In the genomic region with DNA sequence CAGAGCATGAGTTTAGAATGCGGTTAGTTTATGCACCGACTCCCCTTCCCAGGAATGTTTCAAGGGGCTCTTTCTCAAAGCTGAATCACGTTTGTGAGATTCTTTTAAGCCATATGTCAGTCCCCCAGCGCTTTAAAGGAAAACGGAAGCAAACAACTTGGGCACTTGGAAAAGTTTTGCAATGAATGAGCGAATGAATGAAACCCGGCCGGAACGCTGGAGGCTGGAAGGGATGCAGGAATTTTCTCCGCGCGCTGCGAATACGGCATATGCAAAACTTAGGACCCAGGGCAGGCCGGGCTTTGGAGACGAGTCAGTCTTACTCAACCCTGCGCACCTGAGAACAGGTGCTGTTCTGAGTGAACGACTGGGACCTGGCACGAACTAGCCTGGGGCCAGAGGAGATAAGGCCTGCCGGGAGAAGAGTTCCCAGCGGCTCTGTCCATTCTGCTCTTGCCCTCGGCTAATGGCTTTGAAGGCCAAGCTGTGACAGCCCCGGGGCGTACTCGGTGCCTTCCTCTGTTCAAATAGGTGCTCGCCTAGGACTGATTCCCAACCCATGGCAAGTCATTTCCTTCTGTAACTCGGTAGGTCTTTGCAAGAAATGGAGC, we compare ENCODE assay signal across 12 cellular contexts. TPM values are rescaled to one million over a fixed set of nuclear protein-coding genes. Genes with fewer than 3 reads are reported as not detected.
A peak's percentile ranks its signal among the peaks of the same experiment; 100 is the strongest.
DNase-seq lines count a peak whose midpoint lies in the region; ATAC-seq and TF ChIP-seq lines count a peak whose summit lies in the region.
"Had no signal": no experiment of that assay in that cellular context is flagged by ENCODE, and none has a peak within 500 bp of the region (broad histone marks: within the 10 kb centered on the region; RNA-seq: fewer than 3 reads in every experiment).

No MANE protein-coding gene starts in this region.

- peaks cover 24% of the 10 kb centered on the region for H3K27me3 ChIP-seq in GM23338 (ENCODE audit: insufficient read depth)
- H3K27me3 ChIP-seq in brain microvascular endothelial cell (replicated peaks): no peaks in the 10 kb centered on the region
- H3K27me3 ChIP-seq in psoas muscle (ENCODE audit: insufficient read depth in 3 of 3, low read length in 2 of 3): peaks cover 0 to 63% (median 2%) of the 10 kb centered on the region in 3 donors

- H3K36me3 ChIP-seq in GM23338 (ENCODE audit: insufficient read depth): no peaks in the 10 kb centered on the region
- no peaks in the 10 kb centered on the region for H3K36me3 ChIP-seq in brain microvascular endothelial cell (replicated peaks)
- no peaks in the 10 kb centered on the region for H3K36me3 ChIP-seq in psoas muscle (ENCODE audit: insufficient read depth in 1 of 2, low read depth in 1 of 2)

- peak overlapping the region; percentile 73; the same call in 2 of the 3 replicates for H3K4me3 Mint-ChIP-seq in GM23338
- H3K4me3 Mint-ChIP-seq: activated T-cell treated with anti-CD3 and anti-CD28 coated beads, Interleukin-2, amount 50 U/mL, for 72 hours; CD8-positive, alpha-beta T cell had no signal

- H3K4me3 ChIP-seq in GM23338 (peak overlapping the region; percentile 65), brain microvascular endothelial cell (ENCODE audit: low read depth, low read length) (peak overlapping the region; percentile 62), iPS-18c (ENCODE audit: insufficient read depth, low read depth, low read length) (peak overlapping the region; percentile 60), psoas muscle (peak overlapping the region; percentile 58)

- 0 out of 2 replicates have a peak, but pooled peaks cover 3% of the 10 kb centered on the region for H3K9me2 ChIP-seq in GM23338 (ENCODE audit: insufficient read depth)

- ATAC-seq in GM23338 (peak; percentile 81), psoas muscle (peak in 2 of 4 donors; percentile 23 to 33), HG03175 (IDR thresholded peaks at IDR 0.05; ENCODE audit: unreplicated experiment) (no peak), HG03439 (IDR thresholded peaks at IDR 0.05; ENCODE audit: unreplicated experiment) (no peak)
- ATAC-seq: activated T-cell treated with anti-CD3 and anti-CD28 coated beads, Interleukin-2, amount 50 U/mL, for 72 hours; CD8-positive, alpha-beta T cell had no signal

- H3K4me1 ChIP-seq in GM23338 (ENCODE audit: insufficient read depth): peaks cover 10% of the 10 kb centered on the region
- no peaks in the 10 kb centered on the region for H3K4me1 ChIP-seq in psoas muscle

- peaks cover 12% of the 10 kb centered on the region for H3K27me3 Mint-ChIP-seq in GM23338 (ENCODE audit: insufficient read depth, low read depth, poor library complexity)

- H3K36me3 Mint-ChIP-seq in GM23338 (ENCODE audit: low read depth): no peaks in the 10 kb centered on the region
- H3K36me3 Mint-ChIP-seq: CD8-positive, alpha-beta T cell had no signal

- H3K9me3 Mint-ChIP-seq in GM23338: no peaks in the 10 kb centered on the region; the same call in 2 of the 3 replicates
- H3K9me3 Mint-ChIP-seq: CD8-positive, alpha-beta T cell had no signal

- no peak overlapping the region for H3K27ac Mint-ChIP-seq in GM23338
- H3K27ac Mint-ChIP-seq: activated T-cell treated with anti-CD3 and anti-CD28 coated beads, Interleukin-2, amount 50 U/mL, for 72 hours; CD8-positive, alpha-beta T cell had no signal

- in situ Hi-C loops in brain microvascular endothelial cell (cut with HindIII; ENCODE audit: low pct_ligation_motif_present, low sequenced_read_pairs): no loop called here

- intact Hi-C loops in psoas muscle (cut with DNase I): no loop called here

- 6 to 32% (median 6%) methylated on average over 26 to 27 of the region's 27 CpGs for WGBS in psoas muscle, 3 donors

- peaks cover 4% of the 10 kb centered on the region for H3K9me3 ChIP-seq in iPS-18c (ENCODE audit: control insufficient read depth, insufficient read depth, low read length)
- H3K9me3 ChIP-seq in psoas muscle: no peaks in the 10 kb centered on the region

- H3K4me2 ChIP-seq in GM23338: peak overlapping the region; percentile 72

- peak; percentile 84 for DNase-seq in GM23338 (ENCODE audit: low spot score)
- DNase-seq in brain microvascular endothelial cell: peak; percentile 17
- no peak for DNase-seq in psoas muscle
- DNase-seq in DMS 273 (lab: John Stamatoyannopoulos, UW; ENCODE audit: unreplicated experiment): no peak
- no peak for DNase-seq in GM03348 (ENCODE audit: low spot score)
- DNase-seq: activated T-cell treated with anti-CD3 and anti-CD28 coated beads, Interleukin-2, amount 50 U/mL, for 72 hours; CD8-positive, alpha-beta T cell; NCI-H2029 had no signal

- H3K79me2 ChIP-seq in GM23338 (replicated peaks; ENCODE audit: insufficient read depth): no peaks in the 10 kb centered on the region

- TF ChIP-seq CTCF in GM23338 (conservative IDR thresholded peaks at IDR 0.05; ENCODE audit: low read depth in 2 of 2): no peak
- no peak for TF ChIP-seq CTCF in brain microvascular endothelial cell (IDR thresholded peaks at IDR 0.05; ENCODE audit: low read depth, low read length, missing control alignments)
- no peak for TF ChIP-seq CTCF in psoas muscle (IDR thresholded peaks at IDR 0.05)

- H3K4me1 Mint-ChIP-seq in GM23338: peaks cover 6% of the 10 kb centered on the region; the same call in 2 of the 3 replicates

- H3K27ac ChIP-seq in GM23338 (ENCODE audit: low read depth) (peak overlapping the region; percentile 76; the same call in 1 of the 2 replicates), brain microvascular endothelial cell (no peak overlapping the region), psoas muscle (no peak overlapping the region)

- no peaks in the 10 kb centered on the region for H4K20me1 ChIP-seq in GM23338 (replicated peaks; ENCODE audit: insufficient read depth)

- H2AFZ ChIP-seq in GM23338: peak overlapping the region; percentile 69; the same call in 1 of the 2 replicates

- H3F3A ChIP-seq in GM23338 (replicated peaks; ENCODE audit: low read depth): no peaks in the 10 kb centered on the region

TF ChIP-seq in GM23338, 12 proteins besides CTCF, POLR2A, EP300 and RAD21 (continues in another document):
- TF ChIP-seq ZNF114 (CRISPR knock-in tag; IDR thresholded peaks at IDR 0.05) (no peak), NANOG (IDR thresholded peaks at IDR 0.05; ENCODE audit: borderline replicate concordance) (no peak), CREB1 (CRISPR knock-in tag; IDR thresholded peaks at IDR 0.05; ENCODE audit: low read depth) (no peak)
- TF ChIP-seq, protein P1, sequence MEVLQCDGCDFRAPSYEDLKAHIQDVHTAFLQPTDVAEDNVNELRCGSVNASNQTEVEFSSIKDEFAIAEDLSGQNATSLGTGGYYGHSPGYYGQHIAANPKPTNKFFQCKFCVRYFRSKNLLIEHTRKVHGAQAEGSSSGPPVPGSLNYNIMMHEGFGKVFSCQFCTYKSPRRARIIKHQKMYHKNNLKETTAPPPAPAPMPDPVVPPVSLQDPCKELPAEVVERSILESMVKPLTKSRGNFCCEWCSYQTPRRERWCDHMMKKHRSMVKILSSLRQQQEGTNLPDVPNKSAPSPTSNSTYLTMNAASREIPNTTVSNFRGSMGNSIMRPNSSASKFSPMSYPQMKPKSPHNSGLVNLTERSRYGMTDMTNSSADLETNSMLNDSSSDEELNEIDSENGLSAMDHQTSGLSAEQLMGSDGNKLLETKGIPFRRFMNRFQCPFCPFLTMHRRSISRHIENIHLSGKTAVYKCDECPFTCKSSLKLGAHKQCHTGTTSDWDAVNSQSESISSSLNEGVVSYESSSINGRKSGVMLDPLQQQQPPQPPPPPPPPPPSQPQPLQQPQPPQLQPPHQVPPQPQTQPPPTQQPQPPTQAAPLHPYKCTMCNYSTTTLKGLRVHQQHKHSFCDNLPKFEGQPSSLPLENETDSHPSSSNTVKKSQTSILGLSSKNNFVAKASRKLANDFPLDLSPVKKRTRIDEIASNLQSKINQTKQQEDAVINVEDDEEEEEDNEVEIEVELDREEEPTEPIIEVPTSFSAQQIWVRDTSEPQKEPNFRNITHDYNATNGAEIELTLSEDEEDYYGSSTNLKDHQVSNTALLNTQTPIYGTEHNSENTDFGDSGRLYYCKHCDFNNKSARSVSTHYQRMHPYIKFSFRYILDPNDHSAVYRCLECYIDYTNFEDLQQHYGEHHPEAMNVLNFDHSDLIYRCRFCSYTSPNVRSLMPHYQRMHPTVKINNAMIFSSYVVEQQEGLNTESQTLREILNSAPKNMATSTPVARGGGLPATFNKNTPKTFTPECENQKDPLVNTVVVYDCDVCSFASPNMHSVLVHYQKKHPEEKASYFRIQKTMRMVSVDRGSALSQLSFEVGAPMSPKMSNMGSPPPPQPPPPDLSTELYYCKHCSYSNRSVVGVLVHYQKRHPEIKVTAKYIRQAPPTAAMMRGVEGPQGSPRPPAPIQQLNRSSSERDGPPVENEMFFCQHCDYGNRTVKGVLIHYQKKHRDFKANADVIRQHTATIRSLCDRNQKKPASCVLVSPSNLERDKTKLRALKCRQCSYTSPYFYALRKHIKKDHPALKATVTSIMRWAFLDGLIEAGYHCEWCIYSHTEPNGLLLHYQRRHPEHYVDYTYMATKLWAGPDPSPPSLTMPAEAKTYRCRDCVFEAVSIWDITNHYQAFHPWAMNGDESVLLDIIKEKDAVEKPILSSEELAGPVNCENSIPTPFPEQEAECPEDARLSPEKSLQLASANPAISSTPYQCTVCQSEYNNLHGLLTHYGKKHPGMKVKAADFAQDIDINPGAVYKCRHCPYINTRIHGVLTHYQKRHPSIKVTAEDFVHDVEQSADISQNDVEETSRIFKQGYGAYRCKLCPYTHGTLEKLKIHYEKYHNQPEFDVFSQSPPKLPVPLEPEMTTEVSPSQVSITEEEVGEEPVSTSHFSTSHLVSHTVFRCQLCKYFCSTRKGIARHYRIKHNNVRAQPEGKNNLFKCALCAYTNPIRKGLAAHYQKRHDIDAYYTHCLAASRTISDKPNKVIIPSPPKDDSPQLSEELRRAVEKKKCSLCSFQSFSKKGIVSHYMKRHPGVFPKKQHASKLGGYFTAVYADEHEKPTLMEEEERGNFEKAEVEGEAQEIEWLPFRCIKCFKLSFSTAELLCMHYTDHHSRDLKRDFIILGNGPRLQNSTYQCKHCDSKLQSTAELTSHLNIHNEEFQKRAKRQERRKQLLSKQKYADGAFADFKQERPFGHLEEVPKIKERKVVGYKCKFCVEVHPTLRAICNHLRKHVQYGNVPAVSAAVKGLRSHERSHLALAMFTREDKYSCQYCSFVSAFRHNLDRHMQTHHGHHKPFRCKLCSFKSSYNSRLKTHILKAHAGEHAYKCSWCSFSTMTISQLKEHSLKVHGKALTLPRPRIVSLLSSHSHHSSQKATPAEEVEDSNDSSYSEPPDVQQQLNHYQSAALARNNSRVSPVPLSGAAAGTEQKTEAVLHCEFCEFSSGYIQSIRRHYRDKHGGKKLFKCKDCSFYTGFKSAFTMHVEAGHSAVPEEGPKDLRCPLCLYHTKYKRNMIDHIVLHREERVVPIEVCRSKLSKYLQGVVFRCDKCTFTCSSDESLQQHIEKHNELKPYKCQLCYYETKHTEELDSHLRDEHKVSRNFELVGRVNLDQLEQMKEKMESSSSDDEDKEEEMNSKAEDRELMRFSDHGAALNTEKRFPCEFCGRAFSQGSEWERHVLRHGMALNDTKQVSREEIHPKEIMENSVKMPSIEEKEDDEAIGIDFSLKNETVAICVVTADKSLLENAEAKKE (CRISPR knock-in tag; IDR thresholded peaks at IDR 0.05): no peak

RNA-seq across cellular contexts. Expression of a gene that starts 0.8 kb away (rescaled TPM):
- 15.0 and 16.2 TPM in 2 replicates for total RNA-seq in GM23338 (2014; rRNA removed; shearing (Covaris generic))
- polyA plus RNA-seq in GM23338 (2016; fragmentation: Nextera tagmentation; extraction: Ambion mirVana) (5.2 and 6.4 TPM in 2 replicates), psoas muscle (under 1 TPM in 2 of 3 donors, not detected in 1; 0.03 to 0.05 TPM)
- 1 to 10 TPM in 1 of 4 donors, under 1 TPM in 3; 0.08 to 1.8 (median 0.19) TPM for total RNA-seq in psoas muscle
- total RNA-seq: activated T-cell treated with anti-CD3 and anti-CD28 coated beads, Interleukin-2, amount 50 U/mL, for 72 hours; CD8-positive, alpha-beta T cell; myocyte had no signal

Comparison
In these comparisons a context has a peak if more than half of its experiments do, and no peak if none do; other contexts are left out.
1. DNase-seq: peak in GM23338 (single experiment) and brain microvascular endothelial cell (single experiment); none in psoas muscle (0 of 2), DMS 273 (single experiment) and GM03348 (single experiment).
2. Peak in every context shown above with its lines, with median percentiles within 50 percentile points of each other: H3K4me3 ChIP-seq.